Comparison of ENCODE assay signal across 9 cellular contexts in the genomic region with DNA sequence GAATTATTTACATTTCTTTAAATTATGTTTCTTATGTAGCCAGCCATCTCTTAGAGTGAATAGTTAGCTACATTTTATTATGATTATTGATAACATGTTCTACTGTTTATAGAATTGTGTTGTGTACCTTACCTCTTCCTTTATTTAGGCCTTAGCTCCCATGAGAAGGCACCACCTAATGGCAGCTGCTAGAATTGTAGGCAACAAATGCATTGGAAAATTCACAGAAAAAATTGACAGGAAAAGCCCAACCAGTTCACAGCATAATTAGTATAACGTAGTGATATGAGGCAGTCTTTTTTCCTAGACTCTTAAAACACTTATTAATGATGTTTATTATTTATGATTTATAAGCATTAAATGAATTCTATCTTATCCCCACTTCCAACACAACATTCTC.
DNase-seq lines count a peak whose midpoint lies in the region; ATAC-seq and TF ChIP-seq lines count a peak whose summit lies in the region.
"Had no signal": no experiment of that assay in that cellular context is flagged by ENCODE, and none has a peak within 500 bp of the region (broad histone marks: within the 10 kb centered on the region; RNA-seq: fewer than 3 reads in every experiment).

No MANE protein-coding gene starts in this region.

- in situ Hi-C loops in ACHN (cut with HindIII; ENCODE audit: low pct_ligation_motif_present, low pct_unique_long_range_greater_than_20kb, low sequenced_read_pairs): no loop called here

- H3K4me1 ChIP-seq in OCI-LY1 (ENCODE audit: insufficient read depth, low read length, severe bottlenecking): no peaks in the 10 kb centered on the region

- no peaks in the 10 kb centered on the region for H3K27me3 ChIP-seq in OCI-LY1 (ENCODE audit: insufficient read depth, low read length)

- TF ChIP-seq CTCF in GM12864 (IDR thresholded peaks at IDR 0.05; ENCODE audit: low read depth, low read length, missing control alignments): peak; percentile 52
- peak; percentile 62 for TF ChIP-seq CTCF in OCI-LY1 (IDR thresholded peaks at IDR 0.05; ENCODE audit: low read length)
- peak; percentile 20 for TF ChIP-seq CTCF in fibroblast of the aortic adventitia (IDR thresholded peaks at IDR 0.05; ENCODE audit: insufficient read depth, low read length)

- DNase-seq in ACHN (peak; percentile 37), GM12864 (ENCODE audit: low read depth) (no peak), fibroblast of the aortic adventitia (ENCODE audit: low read depth) (no peak), kidney glomerular epithelial cell (lab: John Stamatoyannopoulos, UW) (no peak), anterior cingulate cortex (lab: John Stamatoyannopoulos, UW) (no peak)
- DNase-seq: T-helper 17 cell had no signal

- no peaks in the 10 kb centered on the region for H3F3A ChIP-seq in OCI-LY1 (ENCODE audit: insufficient read depth, low read length)

- H3K9ac ChIP-seq in OCI-LY1 (ENCODE audit: low read length): no peak overlapping the region

- no peak overlapping the region for H2AFZ ChIP-seq in OCI-LY1 (ENCODE audit: low read length)

- H3K79me2 ChIP-seq in OCI-LY1 (ENCODE audit: insufficient read depth, low read length): no peaks in the 10 kb centered on the region

- H3K36me3 ChIP-seq in OCI-LY1 (ENCODE audit: insufficient read depth, low read length): no peaks in the 10 kb centered on the region

- H3K4me2 ChIP-seq in OCI-LY1 (ENCODE audit: low read length): no peak overlapping the region

- ATAC-seq in HG02884 (IDR thresholded peaks at IDR 0.05; ENCODE audit: unreplicated experiment): no peak
- ATAC-seq in GM21390 (IDR thresholded peaks at IDR 0.05; ENCODE audit: unreplicated experiment): no peak
- ATAC-seq: T-helper 17 cell had no signal

- no peaks in the 10 kb centered on the region for H4K20me1 ChIP-seq in OCI-LY1 (ENCODE audit: insufficient read depth, low read length)

- 0 out of 2 replicates have a peak, but pooled peaks cover 3% of the 10 kb centered on the region for H3K9me3 ChIP-seq in OCI-LY1 (ENCODE audit: low read length)

- no peak overlapping the region for H3K27ac ChIP-seq in OCI-LY1 (ENCODE audit: low read depth, low read length, poor library complexity, severe bottlenecking)

- H3K9me2 ChIP-seq in OCI-LY1 (ENCODE audit: low read depth, low read length): no peaks in the 10 kb centered on the region

- no peak overlapping the region for H3K4me3 ChIP-seq in GM12864 (ENCODE audit: low read depth, low read length)
- H3K4me3 ChIP-seq in OCI-LY1 (ENCODE audit: low read depth, low read length, poor library complexity, severe bottlenecking): no peak overlapping the region
- no peak overlapping the region for H3K4me3 ChIP-seq in fibroblast of the aortic adventitia (ENCODE audit: low read depth, low read length)
